8 cellular contexts compared by ENCODE assay signal in the genomic region with DNA sequence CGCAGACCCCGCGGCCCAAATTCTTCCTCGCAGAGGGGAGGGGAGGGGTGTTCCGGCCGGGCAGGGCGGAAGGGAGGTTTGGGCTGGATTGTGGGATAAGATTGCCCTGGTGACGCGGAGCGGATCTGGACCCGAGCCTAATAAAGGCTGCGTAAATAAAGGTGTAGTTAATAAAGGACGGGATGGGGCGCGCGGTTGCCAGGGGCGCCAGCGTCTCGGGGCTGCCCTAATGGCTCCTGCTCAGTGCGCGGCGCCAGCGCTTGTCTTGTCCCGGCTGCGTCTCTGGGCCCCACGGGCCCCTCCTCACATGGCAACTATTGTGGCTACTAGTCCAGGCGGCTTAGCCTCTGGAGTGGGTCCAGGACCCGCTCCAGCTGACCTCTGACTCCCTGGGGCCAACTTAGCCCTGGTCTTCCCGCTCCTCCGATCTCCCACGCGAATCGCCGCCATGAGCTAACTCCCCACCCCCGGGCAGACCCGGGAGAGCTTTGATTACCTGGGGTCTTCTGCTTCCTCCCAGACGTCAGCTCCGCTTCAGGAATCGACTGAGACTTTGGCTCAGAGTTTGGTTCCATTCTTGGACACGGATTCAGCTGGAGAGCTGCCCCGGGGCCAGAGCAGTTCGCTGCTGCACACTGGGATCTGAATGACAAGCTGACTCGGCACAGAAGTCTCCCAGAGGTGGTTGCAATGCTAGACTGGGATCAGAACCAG. TPM values are rescaled to one million over a fixed set of nuclear protein-coding genes. Genes with fewer than 3 reads are reported as not detected.
DNase-seq lines count a peak whose midpoint lies in the region; ATAC-seq, FAIRE-seq and TF ChIP-seq lines count a peak whose summit lies in the region.

No MANE protein-coding gene starts in this region.

- peak; percentile 81 for ATAC-seq in Right ventricle myocardium inferior
- ATAC-seq in K562 = peak; percentile 17; the same call in 2 of the 3 replicates
- ATAC-seq in lung (ENCODE audit: insufficient read depth, low FRiP score) = peak; percentile 13
- no peak for ATAC-seq in HG02642 (IDR thresholded peaks at IDR 0.05; ENCODE audit: poor library complexity, unreplicated experiment)
- ATAC-seq in GM21737 (IDR thresholded peaks at IDR 0.05; ENCODE audit: unreplicated experiment) = no peak

- CTCF ChIA-PET in K562 (lab: Yijun Ruan, JAX; ENCODE audit: low intra/inter-chr PET ratio) = no interaction called here

- H4K20me1 ChIP-seq in K562 (replicated peaks; ENCODE audit: control insufficient read depth, insufficient read depth, low read length) = no peaks in the 10 kb centered on the region; the same call in 1 of the 2 replicates

- FAIRE-seq in K562 (lab: Jason Lieb, UNC) (no peak), GM19239 (lab: Jason Lieb, UNC) (no peak)

- TF ChIP-seq POLR2A in K562 (conservative IDR thresholded peaks at IDR 0.05) (no peak), vagina (IDR thresholded peaks at IDR 0.05) (no peak)

- no peaks in the 10 kb centered on the region for H3K79me2 ChIP-seq in K562 (ENCODE audit: control insufficient read depth, insufficient read depth, low read length)

- no peak for TF ChIP-seq RAD21 in K562 (CRISPR knock-in tag; conservative IDR thresholded peaks at IDR 0.05 in 1 of 2, IDR thresholded peaks at IDR 0.05 in 1 of 2)

- H3K4me2 ChIP-seq in K562 (ENCODE audit: insufficient read depth, low read length) = peak overlapping the region; percentile 49

- H3K9me3 ChIP-seq in K562 (replicated peaks; ENCODE audit: control insufficient read depth, insufficient read depth, low read depth, low read length) (no peaks in the 10 kb centered on the region; the same call in none of the 2 replicates), lung (ENCODE audit: control insufficient read depth in 2 of 2, insufficient read depth in 1 of 2, low read length in 1 of 2) (peaks cover 0 to 3% of the 10 kb centered on the region in 2 donors), vagina (no peaks in the 10 kb centered on the region)

- no peaks in the 10 kb centered on the region for H3K9me1 ChIP-seq in K562 (ENCODE audit: control insufficient read depth, insufficient read depth, low read length)

- peak overlapping the region; percentile 53 for H2AFZ ChIP-seq in K562 (ENCODE audit: low read depth, low read length)

- TF ChIP-seq EP300 in K562 (IDR thresholded peaks at IDR 0.05; ENCODE audit: low read length) = no peak

- no peaks in the 10 kb centered on the region for H3K36me3 ChIP-seq in K562 (ENCODE audit: control insufficient read depth, insufficient read depth, low read length)
- H3K36me3 ChIP-seq in lung (ENCODE audit: control insufficient read depth in 2 of 2, insufficient read depth in 2 of 2, low read length in 2 of 2) = no peaks in the 10 kb centered on the region
- no peaks in the 10 kb centered on the region for H3K36me3 ChIP-seq in vagina

- H3K27ac ChIP-seq in K562 (ENCODE audit: extremely low read depth, low read depth, low read length) (no peak overlapping the region), lung (ENCODE audit: low read depth in 1 of 2, low read length in 1 of 2) (peak overlapping the region in 1 of 2 donors; percentile 60), vagina (peak overlapping the region; percentile 15)

- in situ Hi-C loops in K562 (cut with MboI) = no loop called here

- intact Hi-C loops in Right ventricle myocardium inferior (cut with DNase I) (loop anchor here (2.0 kb wide), 2 partner anchors 39 to 167 kb away; partner anchors contain the start of gene B4GALT6), cardiac septum (cut with DNase I) (loop anchor here (5.0 kb wide), 1 partner anchor 167 kb away; no protein-coding TSS in a partner anchor), K562 (cut with micrococcal nuclease) (loop anchor here (5.0 to 10.0 kb wide), 3 partner anchors 253 to 729 kb away; no protein-coding TSS in a partner anchor), vagina (cut with DNase I) (loop anchor here (10.0 kb wide), 1 partner anchor 169 kb away; no protein-coding TSS in a partner anchor)

- POLR2A ChIA-PET in K562 (lab: Yijun Ruan, JAX) = interaction anchor here (0.6 to 2.8 kb wide), 4 partner anchors 11 to 112 kb away, joined by 3 to 9 read pairs (median 4); no protein-coding TSS in a partner anchor

- TF ChIP-seq CTCF in K562 (IDR thresholded peaks at IDR 0.05 in 2 of 3, conservative IDR thresholded peaks at IDR 0.05 in 1 of 3; ENCODE audit: insufficient read depth in 2 of 3, low read depth in 1 of 3, low read length in 3 of 3) = no peak
- TF ChIP-seq CTCF in lung (IDR thresholded peaks at IDR 0.05; ENCODE audit: control extremely low read depth, extremely low read depth) = no peak
- no peak for TF ChIP-seq CTCF in vagina (IDR thresholded peaks at IDR 0.05)

- peak overlapping the region; percentile 12 for H3K4me3 ChIP-seq in K562
- peak overlapping the region; percentile 36 for H3K4me3 ChIP-seq in lung
- peak overlapping the region; percentile 49 to 61 for H3K4me3 ChIP-seq in vagina

- WGBS in K562 (ENCODE audit: insufficient coverage, low coverage, missing lambda C conversion rate) = 8% methylated on average over 40 of the region's 43 CpGs
- WGBS in lung, 2 donors = 8 to 11% methylated on average over 42 to 43 of the region's 43 CpGs

- H3K4me1 ChIP-seq in K562 (replicated peaks in 1 of 2; ENCODE audit: control insufficient read depth in 2 of 2, insufficient read depth in 2 of 2, low read length in 2 of 2) (peaks cover 0 to 6% of the 10 kb centered on the region in 2 experiments; a peak in 1 of 5 replicates), lung (ENCODE audit: control insufficient read depth in 2 of 2, insufficient read depth in 2 of 2, low read length in 2 of 2) (peaks cover 0 to 5% of the 10 kb centered on the region in 2 donors), vagina (peaks cover 21% of the 10 kb centered on the region)

- peaks cover 10 to 22% of the 10 kb centered on the region in 2 experiments; a peak in 4 of 5 replicates for H3K27me3 ChIP-seq in K562 (ENCODE audit: control insufficient read depth in 2 of 2, insufficient read depth in 2 of 2, low read length in 2 of 2)
- H3K27me3 ChIP-seq in lung (ENCODE audit: control insufficient read depth, insufficient read depth) = no peaks in the 10 kb centered on the region
- H3K27me3 ChIP-seq in vagina = no peaks in the 10 kb centered on the region

- DNase-seq in Right ventricle myocardium inferior (ENCODE audit: missing footprints) = peak; percentile 81
- no peak for DNase-seq in cardiac septum (ENCODE audit: low spot score)
- no peak for DNase-seq in K562 (ENCODE audit: extremely low read depth in 1 of 4, low spot score in 3 of 4)
- DNase-seq in lung (ENCODE audit: low spot score) = no peak
- no peak for DNase-seq in vagina (ENCODE audit: extremely low spot score in 2 of 2)
- no peak for DNase-seq in GM19239 (ENCODE audit: insufficient read length, low spot score)

- no TSS peak for BruUV-seq in K562 (replicated peaks; lab: Mats Ljungman, UMichigan)

- peak overlapping the region in 1 of 2 experiments; percentile 33; a peak in 1 of 4 replicates for H3K9ac ChIP-seq in K562 (ENCODE audit: insufficient read depth in 1 of 2, low read depth in 2 of 2, low read length in 2 of 2)

TF ChIP-seq in K562, 482 proteins besides CTCF, POLR2A, EP300 and RAD21 (continues in another document):
- no peak for TF ChIP-seq TEAD1 (CRISPR knock-in tag; IDR thresholded peaks at IDR 0.05)

RNA-seq across cellular contexts. Expression of gene SLC25A52, which starts 36.5 kb away (rescaled TPM):
- total RNA-seq in Right ventricle myocardium inferior = not detected
- not detected for total RNA-seq in cardiac septum
- not detected in 2 replicates for total RNA-seq in K562 (2011; cell fraction: chromatin; rRNA removed; ENCODE audit: low replicate concordance)
- not detected in 2 replicates for total RNA-seq in K562 (2011; cell fraction: nucleolus; rRNA removed)
- not detected in 2 replicates for total RNA-seq in K562 (2011; cell fraction: nucleoplasm; rRNA removed)
- total RNA-seq in K562 (2014; rRNA removed) = not detected in 2 replicates
- not detected in 2 replicates for total RNA-seq in K562 (2014; rRNA removed; fragmentation: Illumina TruSeq; extraction: Trizol)
- total RNA-seq in K562 (2015; rRNA removed; fragmentation: Illumina TruSeq; extraction: Trizol) = not detected in 2 replicates
- not detected in 2 replicates for total RNA-seq in K562 (2021)
- polyA plus RNA-seq in K562 (2011; rRNA removed) = 0.07 TPM in 1 of 2 replicates, not detected in the other
- not detected in 2 replicates for polyA plus RNA-seq in K562 (2011; cell fraction: cytosol; rRNA removed)
- polyA plus RNA-seq in K562 (2011; cell fraction: nucleus; rRNA removed) = 0.08 TPM in 1 of 2 replicates, not detected in the other
- 0.09 TPM in 1 of 2 replicates, not detected in the other for polyA plus RNA-seq in K562 (2012)
- not detected in 2 replicates for polyA plus RNA-seq in K562 (2014; fragmentation: Illumina TruSeq; extraction: Trizol)
- polyA plus RNA-seq in K562 (2014; fragmentation: Nextera tagmentation; extraction: Ambion mirVana) = not detected
- not detected in 2 replicates for polyA plus RNA-seq in K562 (2014; rRNA removed)
- polyA minus RNA-seq in K562 (2011; rRNA and poly(A)+ RNA removed) = not detected in 2 replicates
- not detected in 2 replicates for polyA minus RNA-seq in K562 (2011; cell fraction: cytosol; rRNA and poly(A)+ RNA removed)
- polyA minus RNA-seq in K562 (2011; cell fraction: nucleus; rRNA and poly(A)+ RNA removed) = not detected in 2 replicates
- under 1 TPM; 0.21 to 0.31 TPM for total RNA-seq in lung
- polyA plus RNA-seq in lung = under 1 TPM in 1 of 2 donors, not detected in 1; 0.02 TPM
- not detected for total RNA-seq in vagina

RNA-seq across cellular contexts. Expression of gene B4GALT6, which starts 39.8 kb away (rescaled TPM):
- total RNA-seq in Right ventricle myocardium inferior (9.0 TPM), cardiac septum (5.3 TPM), K562 (2014; rRNA removed) (0.05 and 0.08 TPM in 2 replicates), K562 (2014; rRNA removed; fragmentation: Illumina TruSeq; extraction: Trizol) (0.11 and 0.16 TPM in 2 replicates), K562 (2015; rRNA removed; fragmentation: Illumina TruSeq; extraction: Trizol) (0.04 and 0.07 TPM in 2 replicates), K562 (2021) (0.18 and 0.27 TPM in 2 replicates), lung (1 to 10 TPM; 4.8 to 7.5 TPM), vagina (2.5 TPM)
- total RNA-seq in K562 (2011; cell fraction: chromatin; rRNA removed; ENCODE audit: low replicate concordance) = not detected in 2 replicates
- total RNA-seq in K562 (2011; cell fraction: nucleolus; rRNA removed) = 0.13 TPM in 1 of 2 replicates, not detected in the other
- total RNA-seq in K562 (2011; cell fraction: nucleoplasm; rRNA removed) = 0.22 TPM in 1 of 2 replicates, not detected in the other
- polyA plus RNA-seq in K562 (2011; rRNA removed) (0.18 and 0.47 TPM in 2 replicates), K562 (2014; fragmentation: Illumina TruSeq; extraction: Trizol) (0.07 and 0.18 TPM in 2 replicates), K562 (2014; fragmentation: Nextera tagmentation; extraction: Ambion mirVana) (under 1 TPM; 0.03 to 0.04 TPM), K562 (2014; rRNA removed) (0.08 and 0.09 TPM in 2 replicates), lung (1 to 10 TPM in 1 of 2 donors, under 1 TPM in 1; 0.86 to 1.2 TPM)
- polyA plus RNA-seq in K562 (2011; cell fraction: cytosol; rRNA removed) = 0.18 TPM in 1 of 2 replicates, not detected in the other
- 0.07 and 0.76 TPM in 2 replicates for polyA plus RNA-seq in K562 (2011; cell fraction: nucleus; rRNA removed)
- polyA plus RNA-seq in K562 (2012) = 0.17 and 0.68 TPM in 2 replicates
- 0.21 and 0.69 TPM in 2 replicates for polyA minus RNA-seq in K562 (2011; rRNA and poly(A)+ RNA removed)
- polyA minus RNA-seq in K562 (2011; cell fraction: cytosol; rRNA and poly(A)+ RNA removed) = not detected in 2 replicates
- polyA minus RNA-seq in K562 (2011; cell fraction: nucleus; rRNA and poly(A)+ RNA removed) = 0.22 TPM in 1 of 2 replicates, not detected in the other

Comparison
In these comparisons a context has a peak if more than half of its experiments do, and no peak if none do; other contexts are left out.
1. ATAC-seq: peak in Right ventricle myocardium inferior (single experiment), K562 (single experiment) and lung (single experiment); none in HG02642 (single experiment) and GM21737 (single experiment).
2. Peak in every context shown above with its lines, with median percentiles within 50 percentile points of each other: H3K4me3 ChIP-seq.